Comparison of ENCODE assay signal across 9 cellular contexts in genomic region chr9:134163374-134164196, GRCh38. TPM values are rescaled to one million over a fixed set of nuclear protein-coding genes. Genes with fewer than 3 reads are reported as not detected.
DNase-seq lines count a peak whose midpoint lies in the region; ATAC-seq, FAIRE-seq and TF ChIP-seq lines count a peak whose summit lies in the region.
"Had no signal": no experiment of that assay in that cellular context is flagged by ENCODE, and none has a peak within 500 bp of the region (broad histone marks: within the 10 kb centered on the region; RNA-seq: fewer than 3 reads in every experiment).

No MANE protein-coding gene starts in this region.

- no peak overlapping the region for H3K4me3 ChIP-seq in GM12875 (ENCODE audit: low read depth, low read length)
- no peak overlapping the region for H3K4me3 ChIP-seq in left ventricle myocardium inferior
- H3K4me3 ChIP-seq: SK-N-MC had no signal

- H3K36me3 Mint-ChIP-seq in activated naive CD8-positive, alpha-beta T cell treated with anti-CD3 and anti-CD28 coated beads, Interleukin-2, amount 50 U/mL, for 24 hours (ENCODE audit: low read depth) = peaks cover 2% of the 10 kb centered on the region

- H3K27ac Mint-ChIP-seq in activated naive CD8-positive, alpha-beta T cell treated with anti-CD3 and anti-CD28 coated beads, Interleukin-2, amount 50 U/mL, for 24 hours = no peak overlapping the region

- peak; percentile 66 for DNase-seq in activated naive CD8-positive, alpha-beta T cell treated with anti-CD3 and anti-CD28 coated beads, Interleukin-2, amount 50 U/mL, for 24 hours
- DNase-seq in left ventricle myocardium inferior = peak; percentile 70
- DNase-seq in sciatic nerve (ENCODE audit: low spot score) = peak; percentile 81
- no peak for DNase-seq in NCI-H446 (lab: John Stamatoyannopoulos, UW)
- no peak for DNase-seq in urothelium cell line (ENCODE audit: low spot score)
- no peak for DNase-seq in NCI-H1694 treated with DMSO at 0.1 percent for 48 hours (lab: John Stamatoyannopoulos, UW)

- H3K36me3 ChIP-seq in left ventricle myocardium inferior = peaks cover 5% of the 10 kb centered on the region

- no peaks in the 10 kb centered on the region for H3K4me1 ChIP-seq in left ventricle myocardium inferior

- peaks cover 17% of the 10 kb centered on the region for H3K4me1 Mint-ChIP-seq in activated naive CD8-positive, alpha-beta T cell treated with anti-CD3 and anti-CD28 coated beads, Interleukin-2, amount 50 U/mL, for 24 hours

- no peaks in the 10 kb centered on the region for H3K9me3 Mint-ChIP-seq in activated naive CD8-positive, alpha-beta T cell treated with anti-CD3 and anti-CD28 coated beads, Interleukin-2, amount 50 U/mL, for 24 hours

- no peak overlapping the region for H3K27ac ChIP-seq in left ventricle myocardium inferior (replicated peaks)

- TF ChIP-seq CTCF in GM12875 (IDR thresholded peaks at IDR 0.05; ENCODE audit: borderline replicate concordance, insufficient read depth, low read depth, low read length) (peak; percentile 46), left ventricle myocardium inferior (IDR thresholded peaks at IDR 0.05; ENCODE audit: borderline replicate concordance) (peak; percentile 63)

- FAIRE-seq in urothelium cell line (lab: Jason Lieb, UNC) = no peak

- peaks cover 1% of the 10 kb centered on the region for H3K9me3 ChIP-seq in left ventricle myocardium inferior (replicated peaks)

- H3K4me3 Mint-ChIP-seq in activated naive CD8-positive, alpha-beta T cell treated with anti-CD3 and anti-CD28 coated beads, Interleukin-2, amount 50 U/mL, for 24 hours = no peak overlapping the region

- ATAC-seq in SK-N-SH treated with all-trans-retinoic acid at 6 μM for 48 hours = no peak
- ATAC-seq in activated naive CD8-positive, alpha-beta T cell treated with anti-CD3 and anti-CD28 coated beads, Interleukin-2, amount 50 U/mL, for 24 hours = peak; percentile 12
- no peak for ATAC-seq in sciatic nerve

- no peaks in the 10 kb centered on the region for H3K27me3 ChIP-seq in left ventricle myocardium inferior (ENCODE audit: low read depth)

- no peaks in the 10 kb centered on the region for H3K27me3 Mint-ChIP-seq in activated naive CD8-positive, alpha-beta T cell treated with anti-CD3 and anti-CD28 coated beads, Interleukin-2, amount 50 U/mL, for 24 hours

- intact Hi-C loops in left ventricle myocardium inferior (cut with micrococcal nuclease) = no loop called here
- intact Hi-C loops in sciatic nerve (cut with DNase I) = no loop called here

TF ChIP-seq in SK-N-SH treated with all-trans-retinoic acid at 6 μM for 48 hours, 23 proteins besides CTCF, POLR2A, EP300 and RAD21:
- TF ChIP-seq ZFP3 (CRISPR knock-in tag; IDR thresholded peaks at IDR 0.05) (peak; percentile 66; the same call in 1 of the 2 replicates), CSRNP3 (CRISPR knock-in tag; IDR thresholded peaks at IDR 0.05) (no peak)

RNA-seq across cellular contexts. Expression of gene RNU6ATAC, which starts 0.8 kb away (rescaled TPM):
- 157 TPM for total RNA-seq in left ventricle myocardium inferior
- total RNA-seq in sciatic nerve = 193 TPM

RNA-seq across cellular contexts. Expression of gene WDR5, which starts 27.7 kb away (rescaled TPM):
- total RNA-seq in left ventricle myocardium inferior = 17.7 TPM
- 24.9 TPM for total RNA-seq in sciatic nerve

Comparison
In these comparisons a context has a peak if more than half of its experiments do, and no peak if none do; other contexts are left out.
1. DNase-seq: peak in activated naive CD8-positive, alpha-beta T cell treated with anti-CD3 and anti-CD28 coated beads, Interleukin-2, amount 50 U/mL, for 24 hours (single experiment), left ventricle myocardium inferior (single experiment) and sciatic nerve (single experiment); none in NCI-H446 (0 of 2), urothelium cell line (single experiment) and NCI-H1694 treated with DMSO at 0.1 percent for 48 hours (single experiment).